ENCODE assay signal across 21 cellular contexts in genomic region chr5:89338935-89339334, GRCh38.
A peak's percentile ranks its signal among the peaks of the same experiment; 100 is the strongest.
DNase-seq lines count a peak whose midpoint lies in the region; TF ChIP-seq lines count a peak whose summit lies in the region.
"Had no signal": no experiment of that assay in that cellular context is flagged by ENCODE, and none has a peak within 500 bp of the region (broad histone marks: within the 10 kb centered on the region; RNA-seq: fewer than 3 reads in every experiment).

No MANE protein-coding gene starts in this region.

- no peak overlapping the region for H3K4ac ChIP-seq in trophoblast cell (ENCODE audit: low read depth, low read length)

- H2BK5ac ChIP-seq in trophoblast cell (ENCODE audit: low read depth, low read length, poor library complexity), result no peak overlapping the region

- H4K12ac ChIP-seq in trophoblast cell (ENCODE audit: low read depth, low read length), result no peak overlapping the region

- no peak overlapping the region for H3K18ac ChIP-seq in trophoblast cell (ENCODE audit: low read length)

- H3K9ac ChIP-seq in OCI-LY1 (ENCODE audit: low read length), result no peak overlapping the region
- H3K9ac ChIP-seq in trophoblast cell (ENCODE audit: low read length), result no peak overlapping the region
- H3K9ac ChIP-seq: BLaER1 had no signal

- no CpG with 5 or more reads among the region's 2 CpGs for WGBS in trophoblast cell (ENCODE audit: extremely low coverage, insufficient coverage, insufficient read length)

- no peaks in the 10 kb centered on the region for H3K9me2 ChIP-seq in OCI-LY1 (ENCODE audit: low read depth, low read length)

- H3K36me3 Mint-ChIP-seq in T-helper 2 cell treated with Interferon-gamma antibody and Interleukin-4, amounts not matched to agents 5 μg/mL and 100 μg/mL, for 36 hours (ENCODE audit: low read depth), result no peaks in the 10 kb centered on the region
- H3K36me3 Mint-ChIP-seq: natural killer cell treated with Interleukin-12 subunit alpha and Interleukin-12 subunit beta and Interleukin-15 and Interleukin-18, amount 100 ng/mL, for 72 hours had no signal

- H3F3A ChIP-seq in OCI-LY1 (ENCODE audit: insufficient read depth, low read length), result no peaks in the 10 kb centered on the region; the same call in 1 of the 2 replicates

- no peaks in the 10 kb centered on the region for H3K9me3 Mint-ChIP-seq in T-helper 2 cell treated with Interferon-gamma antibody and Interleukin-4, amounts not matched to agents 5 μg/mL and 100 μg/mL, for 36 hours
- H3K9me3 Mint-ChIP-seq: dendritic cell treated with granulocyte-macrophage colony-stimulating factor and Interleukin-4, amounts not matched to agents 40 ng/mL and 50 ng/mL, for 4 days; natural killer cell treated with Interleukin-12 subunit alpha and Interleukin-12 subunit beta and Interleukin-15 and Interleukin-18, amount 100 ng/mL, for 72 hours had no signal

- no peaks in the 10 kb centered on the region for H3K79me1 ChIP-seq in trophoblast cell (ENCODE audit: low read length)

- peak; percentile 61 for DNase-seq in EL
- peak; percentile 25 for DNase-seq in epithelial cell of esophagus (ENCODE audit: low read depth)
- peak; percentile 42 to 66 for DNase-seq in trophoblast cell
- no peak for DNase-seq in DMS114 treated with DMSO at 0.1 percent for 48 hours (lab: John Stamatoyannopoulos, UW; ENCODE audit: unreplicated experiment)
- DNase-seq in T-helper 2 cell treated with Interferon-gamma antibody and Interleukin-4, amounts not matched to agents 5 μg/mL and 100 μg/mL, for 36 hours (ENCODE audit: low spot score), result no peak
- DNase-seq in cerebellum (ENCODE audit: low spot score), result no peak
- DNase-seq in NCI-H2171 (lab: John Stamatoyannopoulos, UW), result no peak
- DNase-seq: activated CD4-positive, alpha-beta T cell treated with anti-CD3 and anti-CD28 coated beads, Interleukin-2, amount 50 U/mL, for 4 hours; anterior cingulate cortex; erythroblast; GDM1; MG63; NCI-H1694; NCI-H345; stimulated activated CD4-positive, alpha-beta T cell treated with anti-CD3 and anti-CD28 coated beads, Interleukin-4, amount 100 ng/mL, for 4 hours had no signal

- no peak overlapping the region for H3K4me3 ChIP-seq in OCI-LY1 (ENCODE audit: low read depth, low read length, poor library complexity, severe bottlenecking)
- H3K4me3 ChIP-seq in epithelial cell of esophagus (ENCODE audit: low read length), result no peak overlapping the region
- no peak overlapping the region for H3K4me3 ChIP-seq in trophoblast cell (ENCODE audit: low read depth, low read length)
- H3K4me3 ChIP-seq: BLaER1, hepatocyte, MG63, prostate gland had no signal

- H3K27me3 Mint-ChIP-seq in T-helper 2 cell treated with Interferon-gamma antibody and Interleukin-4, amounts not matched to agents 5 μg/mL and 100 μg/mL, for 36 hours (ENCODE audit: low read depth), result no peaks in the 10 kb centered on the region
- H3K27me3 Mint-ChIP-seq: dendritic cell treated with granulocyte-macrophage colony-stimulating factor and Interleukin-4, amounts not matched to agents 40 ng/mL and 50 ng/mL, for 4 days; natural killer cell treated with Interleukin-12 subunit alpha and Interleukin-12 subunit beta and Interleukin-15 and Interleukin-18, amount 100 ng/mL, for 72 hours had no signal

- no peak overlapping the region for H2BK12ac ChIP-seq in trophoblast cell (ENCODE audit: low read length)

- no peak overlapping the region for H2BK120ac ChIP-seq in trophoblast cell (ENCODE audit: insufficient read depth, low read length, poor library complexity)

- 0 out of 2 replicates have a peak overlapping the region, but pooled peaks have one; percentile 32 for H2AFZ ChIP-seq in OCI-LY1 (ENCODE audit: low read length)
- H2AFZ ChIP-seq in trophoblast cell (ENCODE audit: insufficient read depth, low read length, poor library complexity), result no peak overlapping the region
- H2AFZ ChIP-seq: hepatocyte had no signal

- H4K20me1 ChIP-seq in OCI-LY1 (ENCODE audit: insufficient read depth, low read length), result no peaks in the 10 kb centered on the region
- H4K20me1 ChIP-seq: BLaER1 had no signal

- TF ChIP-seq CTCF in OCI-LY1 (IDR thresholded peaks at IDR 0.05; ENCODE audit: low read length), result no peak
- no peak for TF ChIP-seq CTCF in epithelial cell of esophagus (IDR thresholded peaks at IDR 0.05; ENCODE audit: insufficient read depth, low read depth, low read length, missing control alignments)

- H3K36me3 ChIP-seq in OCI-LY1 (ENCODE audit: insufficient read depth, low read length), result no peaks in the 10 kb centered on the region
- no peaks in the 10 kb centered on the region for H3K36me3 ChIP-seq in trophoblast cell (ENCODE audit: control insufficient read depth in 1 of 2, insufficient read depth in 2 of 2, low read length in 2 of 2)
- H3K36me3 ChIP-seq: BLaER1, MG63, prostate gland had no signal

- H3K4me2 ChIP-seq in OCI-LY1 (ENCODE audit: low read length) (no peak overlapping the region), trophoblast cell (ENCODE audit: low read length) (no peak overlapping the region)
- H3K4me2 ChIP-seq: BLaER1, hepatocyte had no signal

- H2AK5ac ChIP-seq in trophoblast cell (ENCODE audit: low read length), result no peak overlapping the region

- H3K27me3 ChIP-seq in OCI-LY1 (ENCODE audit: insufficient read depth, low read length), result no peaks in the 10 kb centered on the region
- no peaks in the 10 kb centered on the region for H3K27me3 ChIP-seq in trophoblast cell (ENCODE audit: insufficient read depth, low read length)
- H3K27me3 ChIP-seq: BLaER1, hepatocyte, MG63 had no signal

- H3K4me1 Mint-ChIP-seq in T-helper 2 cell treated with Interferon-gamma antibody and Interleukin-4, amounts not matched to agents 5 μg/mL and 100 μg/mL, for 36 hours (ENCODE audit: low read depth), result peaks cover 10% of the 10 kb centered on the region

- no peak overlapping the region for H3K14ac ChIP-seq in trophoblast cell (ENCODE audit: low read length)

- no peak overlapping the region for H3K27ac Mint-ChIP-seq in T-helper 2 cell treated with Interferon-gamma antibody and Interleukin-4, amounts not matched to agents 5 μg/mL and 100 μg/mL, for 36 hours
- H3K27ac Mint-ChIP-seq: dendritic cell treated with granulocyte-macrophage colony-stimulating factor and Interleukin-4, amounts not matched to agents 40 ng/mL and 50 ng/mL, for 4 days; natural killer cell treated with Interleukin-12 subunit alpha and Interleukin-12 subunit beta and Interleukin-15 and Interleukin-18, amount 100 ng/mL, for 72 hours had no signal

- no peak overlapping the region for H4K8ac ChIP-seq in trophoblast cell (ENCODE audit: low read depth, low read length)

- H3K4me1 ChIP-seq in OCI-LY1 (ENCODE audit: insufficient read depth, low read length, severe bottlenecking) (peaks cover 30% of the 10 kb centered on the region), trophoblast cell (ENCODE audit: control insufficient read depth in 1 of 2, insufficient read depth in 2 of 2, low read length in 2 of 2) (no peaks in the 10 kb centered on the region)
- H3K4me1 ChIP-seq: BLaER1, prostate gland had no signal

- H3K4me3 Mint-ChIP-seq in T-helper 2 cell treated with Interferon-gamma antibody and Interleukin-4, amounts not matched to agents 5 μg/mL and 100 μg/mL, for 36 hours, result no peak overlapping the region
- H3K4me3 Mint-ChIP-seq: dendritic cell treated with granulocyte-macrophage colony-stimulating factor and Interleukin-4, amounts not matched to agents 40 ng/mL and 50 ng/mL, for 4 days; natural killer cell treated with Interleukin-12 subunit alpha and Interleukin-12 subunit beta and Interleukin-15 and Interleukin-18, amount 100 ng/mL, for 72 hours had no signal

- H3K27ac ChIP-seq in OCI-LY1 (ENCODE audit: low read depth, low read length, poor library complexity, severe bottlenecking) (no peak overlapping the region), trophoblast cell (ENCODE audit: low read depth, low read length) (no peak overlapping the region)
- H3K27ac ChIP-seq: BLaER1, hepatocyte, prostate gland had no signal

- H3K23ac ChIP-seq in trophoblast cell (ENCODE audit: low read length), result no peak overlapping the region

- H4K91ac ChIP-seq in trophoblast cell (ENCODE audit: low read depth, low read length), result no peak overlapping the region

- H3K79me2 ChIP-seq in OCI-LY1 (ENCODE audit: insufficient read depth, low read length), result no peaks in the 10 kb centered on the region
- no peaks in the 10 kb centered on the region for H3K79me2 ChIP-seq in trophoblast cell (ENCODE audit: control insufficient read depth, insufficient read depth, low read length, poor library complexity)
- H3K79me2 ChIP-seq: hepatocyte had no signal

- H3K9me3 ChIP-seq in OCI-LY1 (ENCODE audit: low read length), result no peaks in the 10 kb centered on the region
- H3K9me3 ChIP-seq in trophoblast cell (ENCODE audit: insufficient read depth, low read depth, low read length), result no peaks in the 10 kb centered on the region
- H3K9me3 ChIP-seq: BLaER1, MG63, prostate gland had no signal

Comparison
In these comparisons a context has a peak if more than half of its experiments do, and no peak if none do; other contexts are left out.
1. DNase-seq: peak in EL (single experiment), epithelial cell of esophagus (single experiment) and trophoblast cell (2 of 2); none in DMS114 treated with DMSO at 0.1 percent for 48 hours (single experiment), T-helper 2 cell treated with Interferon-gamma antibody and Interleukin-4, amounts not matched to agents 5 μg/mL and 100 μg/mL, for 36 hours (single experiment), cerebellum (single experiment) and NCI-H2171 (single experiment).